ENCODE assay signal across 38 cellular contexts in the genomic region with DNA sequence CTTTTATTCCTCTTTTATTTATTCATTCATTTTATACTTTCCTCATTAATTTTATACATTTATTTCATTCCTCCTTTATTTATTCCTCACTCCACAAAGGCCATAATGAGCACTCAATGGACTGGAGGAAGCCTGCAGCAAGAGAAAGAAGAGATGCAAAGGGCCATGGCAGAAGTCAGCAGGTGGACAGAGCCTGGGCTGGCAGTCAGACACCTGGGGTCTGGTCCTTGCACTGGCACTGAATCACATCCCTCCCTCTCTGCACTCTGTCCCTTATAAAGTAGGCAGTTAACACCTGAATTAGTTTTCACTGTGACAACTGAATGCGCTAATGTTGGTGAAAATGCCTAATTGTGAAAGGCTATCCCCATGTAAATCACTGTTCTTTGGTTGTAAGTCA. TPM values are rescaled to one million over a fixed set of nuclear protein-coding genes. Genes with fewer than 3 reads are reported as not detected.
"Had no signal": no experiment of that assay in that cellular context is flagged by ENCODE, and none has a peak within 500 bp of the region (broad histone marks: within the 10 kb centered on the region; RNA-seq: fewer than 3 reads in every experiment).

No MANE protein-coding gene starts in this region.

- H3K4me1 Mint-ChIP-seq: activated naive CD4-positive, alpha-beta T cell treated with anti-CD3 and anti-CD28 coated beads, Interleukin-2, amount 10 ng/mL, durations not matched to agents 7 days and 5 days; activated naive CD4-positive, alpha-beta T cell treated with anti-CD3 and anti-CD28 coated beads, Interleukin-2, amount 50 U/mL, for 24 hours; activated naive CD8-positive, alpha-beta T cell treated with anti-CD3 and anti-CD28 coated beads for 36 hours; activated naive CD8-positive, alpha-beta T cell treated with anti-CD3 and anti-CD28 coated beads, Interleukin-2, amount 10 ng/mL, durations not matched to agents 7 days and 5 days; activated naive CD8-positive, alpha-beta T cell treated with anti-CD3 and anti-CD28 coated beads, Interleukin-2, amount 50 U/mL, for 24 hours; activated T-helper 17 cell treated with anti-CD3 and anti-CD28 coated beads, Interleukin-2, amount 50 U/mL, for 72 hours; brain; central memory CD8-positive, alpha-beta T cell had no signal

- H3K4me3 ChIP-seq: adrenal gland, ascending aorta, body of pancreas, breast epithelium, cardiac muscle cell had no signal

- H3K27me3 ChIP-seq: adrenal gland, ascending aorta, body of pancreas, brain microvascular endothelial cell, breast epithelium, cardiac muscle cell had no signal

- H3K4me1 ChIP-seq: adrenal gland, ascending aorta, body of pancreas, breast epithelium had no signal

- H3K36me3 ChIP-seq: adrenal gland, ascending aorta, brain microvascular endothelial cell, breast epithelium, cardiac muscle cell had no signal

- H3K27me3 Mint-ChIP-seq: activated naive CD4-positive, alpha-beta T cell treated with anti-CD3 and anti-CD28 coated beads, Interleukin-2, amount 10 ng/mL, durations not matched to agents 7 days and 5 days; activated naive CD8-positive, alpha-beta T cell treated with anti-CD3 and anti-CD28 coated beads, Interleukin-2, amount 10 ng/mL, durations not matched to agents 7 days and 5 days; activated T-helper 17 cell treated with anti-CD3 and anti-CD28 coated beads, Interleukin-2, amount 50 U/mL, for 72 hours; central memory CD8-positive, alpha-beta T cell had no signal

- H3K27ac Mint-ChIP-seq: activated naive CD4-positive, alpha-beta T cell treated with anti-CD3 and anti-CD28 coated beads for 36 hours; activated naive CD4-positive, alpha-beta T cell treated with anti-CD3 and anti-CD28 coated beads, Interleukin-2, amount 10 ng/mL, durations not matched to agents 7 days and 5 days; activated naive CD4-positive, alpha-beta T cell treated with anti-CD3 and anti-CD28 coated beads, Interleukin-2, amount 50 U/mL, for 24 hours; activated naive CD4-positive, alpha-beta T cell treated with anti-CD3 and anti-CD28 coated beads, Interleukin-2, amount 50 U/mL, for 72 hours; activated naive CD8-positive, alpha-beta T cell; activated naive CD8-positive, alpha-beta T cell treated with anti-CD3 and anti-CD28 coated beads for 36 hours; activated naive CD8-positive, alpha-beta T cell treated with anti-CD3 and anti-CD28 coated beads, Interleukin-2, amount 10 ng/mL, durations not matched to agents 7 days and 5 days; activated naive CD8-positive, alpha-beta T cell treated with anti-CD3 and anti-CD28 coated beads, Interleukin-2, amount 50 U/mL, for 24 hours; activated T-cell treated with anti-CD3 and anti-CD28 coated beads, Interleukin-2, amount 50 U/mL, for 72 hours; activated T-helper 1 cell treated with anti-CD3 and anti-CD28 coated beads, Interleukin-12 subunit alpha, Interleukin-12 subunit beta, Interleukin-2, Interleukin-4 antibody, amounts not matched to agents 30 ng/mL and 10 ng/mL and 1 ng/mL, durations not matched to agents 14 hours and 24 hours and 36 hours; activated T-helper 17 cell treated with anti-CD3 and anti-CD28 coated beads, Interleukin-2, amount 50 U/mL, for 72 hours; activated T-helper 2 cell treated with anti-CD3 and anti-CD28 coated beads, Interferon-gamma antibody, Interleukin-2, Interleukin-4, amounts not matched to agents 10 μg/mL and 5 μg/mL and 100 μg/mL, durations not matched to agents 14 hours and 24 hours and 36 hours; brain had no signal

- H3K4me3 Mint-ChIP-seq: activated naive CD4-positive, alpha-beta T cell treated with anti-CD3 and anti-CD28 coated beads for 36 hours; activated naive CD4-positive, alpha-beta T cell treated with anti-CD3 and anti-CD28 coated beads, Interleukin-2, amount 10 ng/mL, durations not matched to agents 7 days and 5 days; activated naive CD4-positive, alpha-beta T cell treated with anti-CD3 and anti-CD28 coated beads, Interleukin-2, amount 50 U/mL, for 24 hours; activated naive CD8-positive, alpha-beta T cell; activated naive CD8-positive, alpha-beta T cell treated with anti-CD3 and anti-CD28 coated beads for 36 hours; activated naive CD8-positive, alpha-beta T cell treated with anti-CD3 and anti-CD28 coated beads, Interleukin-2, amount 10 ng/mL, durations not matched to agents 7 days and 5 days; activated naive CD8-positive, alpha-beta T cell treated with anti-CD3 and anti-CD28 coated beads, Interleukin-2, amount 50 U/mL, for 24 hours; activated T-cell treated with anti-CD3 and anti-CD28 coated beads, Interleukin-2, amount 50 U/mL, for 4 hours; activated T-cell treated with anti-CD3 and anti-CD28 coated beads, Interleukin-2, amount 50 U/mL, for 72 hours; activated T-helper 1 cell treated with anti-CD3 and anti-CD28 coated beads, Interleukin-12 subunit alpha, Interleukin-12 subunit beta, Interleukin-2, Interleukin-4 antibody, amounts not matched to agents 30 ng/mL and 10 ng/mL and 1 ng/mL, durations not matched to agents 14 hours and 24 hours and 36 hours; activated T-helper 17 cell treated with anti-CD3 and anti-CD28 coated beads, Interleukin-2, amount 50 U/mL, for 72 hours; brain; central memory CD8-positive, alpha-beta T cell had no signal

- H3K9me3 Mint-ChIP-seq: activated naive CD4-positive, alpha-beta T cell treated with anti-CD3 and anti-CD28 coated beads, Interleukin-2, amount 10 ng/mL, durations not matched to agents 7 days and 5 days; activated naive CD4-positive, alpha-beta T cell treated with anti-CD3 and anti-CD28 coated beads, Interleukin-2, amount 50 U/mL, for 24 hours; activated naive CD4-positive, alpha-beta T cell treated with anti-CD3 and anti-CD28 coated beads, Interleukin-2, amount 50 U/mL, for 72 hours; activated T-cell treated with anti-CD3 and anti-CD28 coated beads, Interleukin-2, amount 50 U/mL, for 72 hours; activated T-helper 1 cell treated with anti-CD3 and anti-CD28 coated beads, Interleukin-12 subunit alpha, Interleukin-12 subunit beta, Interleukin-2, Interleukin-4 antibody, amounts not matched to agents 30 ng/mL and 10 ng/mL and 1 ng/mL, durations not matched to agents 14 hours and 24 hours and 36 hours; activated T-helper 2 cell treated with anti-CD3 and anti-CD28 coated beads, Interferon-gamma antibody, Interleukin-2, Interleukin-4, amounts not matched to agents 10 μg/mL and 5 μg/mL and 100 μg/mL, durations not matched to agents 14 hours and 24 hours and 36 hours; brain had no signal

- H3K27ac ChIP-seq: adrenal gland, ascending aorta, body of pancreas, brain microvascular endothelial cell, breast epithelium, cardiac muscle cell had no signal

- ATAC-seq: activated naive CD4-positive, alpha-beta T cell treated with anti-CD3 and anti-CD28 coated beads, Interleukin-2, amount 50 U/mL, for 72 hours; activated naive CD8-positive, alpha-beta T cell treated with anti-CD3 and anti-CD28 coated beads, Interleukin-2, amount 50 U/mL, for 24 hours; activated T-cell treated with anti-CD3 and anti-CD28 coated beads, Interleukin-2, amount 50 U/mL, for 4 hours; activated T-cell treated with anti-CD3 and anti-CD28 coated beads, Interleukin-2, amount 50 U/mL, for 72 hours; activated T-helper 17 cell treated with anti-CD3 and anti-CD28 coated beads, Interleukin-2, amount 50 U/mL, for 72 hours; body of pancreas had no signal

- FAIRE-seq: astrocyte, bronchial epithelial cell, colon had no signal

- H3K36me3 Mint-ChIP-seq: activated naive CD4-positive, alpha-beta T cell treated with anti-CD3 and anti-CD28 coated beads, Interleukin-2, amount 10 ng/mL, durations not matched to agents 7 days and 5 days; activated naive CD4-positive, alpha-beta T cell treated with anti-CD3 and anti-CD28 coated beads, Interleukin-2, amount 50 U/mL, for 24 hours; activated naive CD4-positive, alpha-beta T cell treated with anti-CD3 and anti-CD28 coated beads, Interleukin-2, amount 50 U/mL, for 72 hours; activated naive CD8-positive, alpha-beta T cell; activated naive CD8-positive, alpha-beta T cell treated with anti-CD3 and anti-CD28 coated beads for 36 hours; activated naive CD8-positive, alpha-beta T cell treated with anti-CD3 and anti-CD28 coated beads, Interleukin-2, amount 10 ng/mL, durations not matched to agents 7 days and 5 days; brain had no signal

- DNase-seq: activated effector memory CD4-positive, alpha-beta T cell treated with anti-CD3 and anti-CD28 coated beads, Interleukin-2, amount 50 U/mL, for 16 hours; activated effector memory CD4-positive, alpha-beta T cell treated with Interleukin-2 at 50 U/mL for 16 hours; activated gamma-delta T cell; activated gamma-delta T cell treated with Interleukin-2 at 50 U/mL for 16 hours; activated naive CD4-positive, alpha-beta T cell; activated naive CD4-positive, alpha-beta T cell treated with anti-CD3 and anti-CD28 coated beads for 36 hours; activated naive CD4-positive, alpha-beta T cell treated with anti-CD3 and anti-CD28 coated beads, Interleukin-2, amount 10 ng/mL, durations not matched to agents 7 days and 5 days; activated naive CD4-positive, alpha-beta T cell treated with anti-CD3 and anti-CD28 coated beads, Interleukin-2, amount 50 U/mL, for 16 hours; activated naive CD4-positive, alpha-beta T cell treated with Interleukin-2 at 50 U/mL for 16 hours; activated naive CD8-positive, alpha-beta T cell treated with anti-CD3 and anti-CD28 coated beads for 36 hours; activated naive CD8-positive, alpha-beta T cell treated with anti-CD3 and anti-CD28 coated beads, Interleukin-2, amount 10 ng/mL, durations not matched to agents 7 days and 5 days; activated naive CD8-positive, alpha-beta T cell treated with anti-CD3 and anti-CD28 coated beads, Interleukin-2, amount 50 U/mL, for 24 hours; activated T-cell treated with anti-CD3 and anti-CD28 coated beads, Interleukin-2, amount 50 U/mL, for 4 hours; activated T-cell treated with anti-CD3 and anti-CD28 coated beads, Interleukin-2, amount 50 U/mL, for 48 hours; activated T-cell treated with anti-CD3 and anti-CD28 coated beads, Interleukin-2, amount 50 U/mL, for 72 hours; adrenal gland; amniotic stem cell; amygdala; anterior cingulate cortex; aorta; body of pancreas; brain microvascular endothelial cell; central memory CD4-positive, alpha-beta T cell; cerebellar nuclear complex had no signal

- H3K9me3 ChIP-seq: adrenal gland, ascending aorta, body of pancreas, breast epithelium had no signal

RNA-seq across cellular contexts. Expression of a gene that starts 38.6 kb away (rescaled TPM):
- total RNA-seq: activated naive CD8-positive, alpha-beta T cell treated with anti-CD3 and anti-CD28 coated beads, Interleukin-2, amount 10 ng/mL, durations not matched to agents 7 days and 5 days; ascending aorta had no signal
